In genomic region chr2:98907966-98908905, GRCh38 we compare ENCODE assay signal across 10 cellular contexts. TPM values are rescaled to one million over a fixed set of nuclear protein-coding genes. Genes with fewer than 3 reads are reported as not detected.
A peak's percentile ranks its signal among the peaks of the same experiment; 100 is the strongest.
DNase-seq lines count a peak whose midpoint lies in the region; ATAC-seq, FAIRE-seq and TF ChIP-seq lines count a peak whose summit lies in the region.
"Had no signal": no experiment of that assay in that cellular context is flagged by ENCODE, and none has a peak within 500 bp of the region (broad histone marks: within the 10 kb centered on the region; RNA-seq: fewer than 3 reads in every experiment).

No MANE protein-coding gene starts in this region.

- H3K4me1 ChIP-seq in ACC112 (ENCODE audit: control insufficient read depth, insufficient read depth, low read length, unreplicated experiment) (peaks cover 52% of the 10 kb centered on the region), mesodermal cell (ENCODE audit: control insufficient read depth, insufficient read depth, low read length, poor library complexity, severe bottlenecking) (peaks cover 24% of the 10 kb centered on the region), uterus (no peaks in the 10 kb centered on the region)

- H3K27me3 ChIP-seq in ACC112 (ENCODE audit: insufficient read depth, low read length) (no peaks in the 10 kb centered on the region), uterus (no peaks in the 10 kb centered on the region)

- peak overlapping the region; percentile 27 for H2AFZ ChIP-seq in ACC112 (ENCODE audit: low read length, unreplicated experiment)

- peak overlapping the region; percentile 89 for H3K27ac ChIP-seq in ACC112 (ENCODE audit: low read depth, low read length)
- peak overlapping the region; percentile 79 for H3K27ac ChIP-seq in angular gyrus (ENCODE audit: low read depth, low read length)
- H3K27ac ChIP-seq in mesodermal cell (ENCODE audit: low read depth, low read length, severe bottlenecking), result peak overlapping the region; percentile 84
- H3K27ac ChIP-seq in uterus, result no peak overlapping the region

- ATAC-seq in HG02588 (IDR thresholded peaks at IDR 0.05; ENCODE audit: unreplicated experiment), result no peak

- peak overlapping the region; percentile 50; the same call in 1 of the 2 replicates for H3K4me3 ChIP-seq in ACC112 (ENCODE audit: low read depth, low read length)
- H3K4me3 ChIP-seq in mesodermal cell (ENCODE audit: extremely low read depth, insufficient read depth, low read length, poor library complexity, severe bottlenecking), result no peak overlapping the region
- H3K4me3 ChIP-seq in uterus, result no peak overlapping the region

- no peak for TF ChIP-seq POLR2A in uterus (IDR thresholded peaks at IDR 0.05)

- H3K36me3 ChIP-seq in ACC112 (ENCODE audit: insufficient read depth, low read length), result no peaks in the 10 kb centered on the region
- no peaks in the 10 kb centered on the region for H3K36me3 ChIP-seq in mesodermal cell (ENCODE audit: control insufficient read depth, insufficient read depth, low read length)
- H3K36me3 ChIP-seq in uterus, result no peaks in the 10 kb centered on the region

- H3K9me3 ChIP-seq in mesodermal cell (ENCODE audit: control insufficient read depth, low read length) (no peaks in the 10 kb centered on the region), uterus (no peaks in the 10 kb centered on the region)

- intact Hi-C loops in uterus (cut with DNase I; ENCODE audit: low total_unique reads), result no loop called here

- FAIRE-seq in HTR-8/SVneo (lab: Jason Lieb, UNC), result peak; percentile 73

- no peak for TF ChIP-seq CTCF in uterus (IDR thresholded peaks at IDR 0.05)

- H3K79me2 ChIP-seq in ACC112 (ENCODE audit: control insufficient read depth, insufficient read depth, low read length, unreplicated experiment), result no peaks in the 10 kb centered on the region

- DNase-seq in HTR-8/SVneo (ENCODE audit: insufficient read length, low spot score) (no peak), amygdala (lab: John Stamatoyannopoulos, UW) (no peak), LoVo (ENCODE audit: low spot score) (no peak), uterus (no peak)
- DNase-seq: hippocampal formation had no signal

- 91% methylated on average over 10 to 11 of the region's 11 CpGs for WGBS in mesodermal cell (ENCODE audit: insufficient coverage in 2 of 2), 2 experiments

RNA-seq across cellular contexts. Expression of gene CRACDL, which starts 27.8 kb away (rescaled TPM):
- 1.00 TPM for polyA plus RNA-seq in mesodermal cell (2013, experiment 1 of 2)
- 0.20 TPM for polyA plus RNA-seq in mesodermal cell (2013, experiment 2 of 2)
- 10 to 100 TPM in 1 of 4 donors, 1 to 10 TPM in 3; 1.5 to 14.6 (median 6.1) TPM for total RNA-seq in uterus
- total RNA-seq: HT1080 had no signal

Comparison
In these comparisons a context has a peak if more than half of its experiments do, and no peak if none do; other contexts are left out.
1. H3K27ac ChIP-seq: peak in ACC112 (single experiment), angular gyrus (single experiment) and mesodermal cell (single experiment); none in uterus (0 of 2).